Comparison of ENCODE assay signal across 8 cellular contexts in the genomic region with DNA sequence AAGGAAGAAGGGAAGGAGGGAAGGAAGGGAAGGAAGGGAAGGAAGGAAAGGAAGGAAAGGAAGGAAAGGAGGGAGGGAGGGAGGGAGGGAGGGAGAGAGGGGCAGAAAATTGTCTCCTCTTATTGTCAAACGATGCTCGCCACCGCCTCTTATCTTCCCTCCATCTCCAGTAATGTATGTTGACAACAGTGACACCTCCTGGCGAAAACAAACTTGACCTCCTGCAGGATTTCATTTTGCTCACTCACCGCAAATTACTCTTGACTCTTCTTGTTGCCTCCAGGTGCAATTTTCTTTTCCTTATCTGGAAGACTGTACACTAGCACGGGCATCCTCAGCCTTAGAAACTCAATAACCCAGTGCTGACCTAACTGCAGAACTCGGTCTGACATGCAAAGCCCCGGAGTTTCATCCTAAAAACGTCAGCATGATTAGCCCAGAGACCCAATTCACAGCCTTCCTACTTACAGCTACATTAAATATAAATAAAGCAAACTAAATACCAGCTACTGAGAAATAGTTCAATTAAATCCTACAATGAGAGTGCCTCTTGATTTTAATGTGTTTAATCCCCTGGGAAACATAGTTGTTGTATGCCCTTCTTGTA.
DNase-seq lines count a peak whose midpoint lies in the region; TF ChIP-seq lines count a peak whose summit lies in the region.

No MANE protein-coding gene starts in this region.

- H3K9me3 ChIP-seq in hepatocyte (ENCODE audit: low read depth), result no peaks in the 10 kb centered on the region

- peak; percentile 16; the same call in 1 of the 2 replicates for TF ChIP-seq CTCF in HFFc6 (IDR thresholded peaks at IDR 0.05)
- TF ChIP-seq CTCF in VCaP (conservative IDR thresholded peaks at IDR 0.05), result peak; percentile 79
- TF ChIP-seq CTCF in hepatocyte (IDR thresholded peaks at IDR 0.05; ENCODE audit: poor library complexity), result peak; percentile 64

- no peak overlapping the region for H3K4me3 Mint-ChIP-seq in activated T-cell treated with anti-CD3 and anti-CD28 coated beads, Interleukin-2, amount 50 U/mL, for 24 hours
- H3K4me3 Mint-ChIP-seq in HFFc6, result no peak overlapping the region

- H3K36me3 Mint-ChIP-seq in activated T-cell treated with anti-CD3 and anti-CD28 coated beads, Interleukin-2, amount 50 U/mL, for 24 hours (ENCODE audit: low read depth), result no peaks in the 10 kb centered on the region
- no peaks in the 10 kb centered on the region for H3K36me3 Mint-ChIP-seq in HFFc6 (ENCODE audit: low read depth)

- no peak overlapping the region for H3K27ac Mint-ChIP-seq in activated T-cell treated with anti-CD3 and anti-CD28 coated beads, Interleukin-2, amount 50 U/mL, for 24 hours
- no peak overlapping the region for H3K27ac Mint-ChIP-seq in HFFc6

- peaks cover 3% of the 10 kb centered on the region for H3K27me3 ChIP-seq in hepatocyte

- no peak overlapping the region for H3K4me3 ChIP-seq in hepatocyte

- no peaks in the 10 kb centered on the region for H3K9me2 ChIP-seq in hepatocyte (replicated peaks; ENCODE audit: insufficient read depth)

- H3K4me1 Mint-ChIP-seq in activated T-cell treated with anti-CD3 and anti-CD28 coated beads, Interleukin-2, amount 50 U/mL, for 24 hours (ENCODE audit: low read depth), result no peaks in the 10 kb centered on the region
- no peaks in the 10 kb centered on the region for H3K4me1 Mint-ChIP-seq in HFFc6 (ENCODE audit: low read depth)

- DNase-seq in activated T-cell treated with anti-CD3 and anti-CD28 coated beads for 48 hours (ENCODE audit: low read depth) (peak; percentile 15), HFFc6 (no peak), NCI-H1436 (lab: John Stamatoyannopoulos, UW) (peak; percentile 74), hepatocyte (ENCODE audit: low spot score) (peak; percentile 72), cerebellar nuclear complex (lab: John Stamatoyannopoulos, UW) (no peak)
- no peak for DNase-seq in activated T-cell treated with anti-CD3 and anti-CD28 coated beads, Interleukin-2, amount 50 U/mL, for 24 hours
- DNase-seq in stimulated activated CD8-positive, alpha-beta memory T cell treated with anti-CD3 and anti-CD28 coated beads, Interleukin-4, amount 100 ng/mL, for 24 hours (ENCODE audit: low read depth), result peak; percentile 0

- no peaks in the 10 kb centered on the region for H3K36me3 ChIP-seq in hepatocyte (replicated peaks; ENCODE audit: insufficient read depth, low read depth)

- no peaks in the 10 kb centered on the region for H3K9me3 Mint-ChIP-seq in activated T-cell treated with anti-CD3 and anti-CD28 coated beads, Interleukin-2, amount 50 U/mL, for 24 hours
- peaks cover 24% of the 10 kb centered on the region for H3K9me3 Mint-ChIP-seq in HFFc6

- no peak overlapping the region for H2AFZ ChIP-seq in hepatocyte

- H3K27ac ChIP-seq in VCaP (no peak overlapping the region), hepatocyte (no peak overlapping the region)

- peaks cover 3% of the 10 kb centered on the region for H3K27me3 Mint-ChIP-seq in activated T-cell treated with anti-CD3 and anti-CD28 coated beads, Interleukin-2, amount 50 U/mL, for 24 hours
- H3K27me3 Mint-ChIP-seq in HFFc6 (ENCODE audit: insufficient read depth), result no peaks in the 10 kb centered on the region

- H4K20me1 ChIP-seq in hepatocyte (ENCODE audit: insufficient read depth, poor library complexity, severe bottlenecking), result no peaks in the 10 kb centered on the region

- H3K4me1 ChIP-seq in hepatocyte (ENCODE audit: insufficient read depth), result no peaks in the 10 kb centered on the region

- H3K4me2 ChIP-seq in hepatocyte, result no peak overlapping the region

- H3K79me2 ChIP-seq in hepatocyte, result no peaks in the 10 kb centered on the region

- WGBS in hepatocyte (ENCODE audit: low lambda C conversion rate, missing lambda C conversion rate), result 20% methylated on average over 9 of the region's 9 CpGs

Comparison
In these comparisons a context has a peak if more than half of its experiments do, and no peak if none do; other contexts are left out.
1. DNase-seq: peak in activated T-cell treated with anti-CD3 and anti-CD28 coated beads for 48 hours (single experiment), NCI-H1436 (single experiment), hepatocyte (single experiment) and stimulated activated CD8-positive, alpha-beta memory T cell treated with anti-CD3 and anti-CD28 coated beads, Interleukin-4, amount 100 ng/mL, for 24 hours (single experiment); none in activated T-cell treated with anti-CD3 and anti-CD28 coated beads, Interleukin-2, amount 50 U/mL, for 24 hours (single experiment), HFFc6 (single experiment) and cerebellar nuclear complex (0 of 2).
2. CTCF ChIP-seq: peak in every context shown above with its lines; median percentile 79 in VCaP; 64 in hepatocyte; 16 in HFFc6.